Comparison of ENCODE assay signal across 6 cellular contexts in genomic region chr14:59957890-59958289, GRCh38. TPM values are rescaled to one million over a fixed set of nuclear protein-coding genes. Genes with fewer than 3 reads are reported as not detected.
"Had no signal": no experiment of that assay in that cellular context is flagged by ENCODE, and none has a peak within 500 bp of the region (broad histone marks: within the 10 kb centered on the region; RNA-seq: fewer than 3 reads in every experiment).

No MANE protein-coding gene starts in this region.

RNA-seq across cellular contexts. Expression of gene LRRC9, which starts 37.9 kb away (rescaled TPM):
- total RNA-seq: LHCN-M2, MCF 10A, PC-9, RPMI7951, SJCRH30, SK-MEL-5 had no signal
